8 cellular contexts compared by ENCODE assay signal in the genomic region with DNA sequence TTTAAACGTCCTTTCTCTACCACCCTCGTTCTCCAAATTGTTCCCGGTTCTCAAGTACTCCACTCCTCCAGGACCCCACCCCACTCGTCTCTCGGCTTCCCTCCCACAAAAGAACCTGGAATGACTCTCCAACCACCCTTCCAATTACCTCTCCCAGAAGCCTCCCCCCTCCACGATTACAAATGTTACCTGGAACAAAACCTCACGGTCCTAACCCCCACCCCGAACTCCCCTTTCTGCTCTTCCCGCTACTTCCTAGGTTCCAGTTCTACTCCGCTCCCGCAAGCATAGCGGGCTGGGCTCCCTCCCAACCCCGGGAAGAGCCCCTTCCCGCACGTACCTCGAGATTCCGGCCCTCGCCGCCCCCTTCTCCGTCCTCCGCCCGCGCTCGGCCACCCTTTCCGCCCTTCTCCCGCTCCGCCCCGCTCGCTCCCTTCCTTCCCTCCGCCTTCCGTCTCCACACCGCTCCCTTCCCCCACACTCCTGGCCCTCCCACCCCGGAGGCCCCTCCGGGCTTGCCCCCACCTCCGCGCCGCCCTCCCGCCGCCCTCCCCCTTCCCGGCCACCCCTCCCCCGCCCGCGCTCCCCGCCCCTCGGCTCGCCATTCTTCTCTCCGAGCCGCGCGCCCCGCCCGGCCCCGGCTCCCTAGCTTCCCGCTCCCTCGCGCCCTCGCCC. TPM values are rescaled to one million over a fixed set of nuclear protein-coding genes. Genes with fewer than 3 reads are reported as not detected.
DNase-seq lines count a peak whose midpoint lies in the region; ATAC-seq lines count a peak whose summit lies in the region.

No MANE protein-coding gene starts in this region.

- H3K4me3 ChIP-seq in mesenchymal stem cell (ENCODE audit: insufficient read depth in 1 of 2, low read depth in 1 of 2, low read length in 2 of 2): peak overlapping the region; percentile 99

- POLR2A ChIA-PET in activated CD4-positive, alpha-beta memory T cell treated with anti-CD3 and anti-CD28 coated beads for 36 hours (lab: Charles Lee): interaction anchor here (1.0 to 4.3 kb wide), 3 partner anchors 35 to 180 kb away, joined by 3 to 31 read pairs (median 8); partner anchors contain the start of gene SNTB2

- peak overlapping the region; percentile 96 for H2BK5ac ChIP-seq in mesenchymal stem cell (ENCODE audit: low read depth, low read length, poor library complexity, severe bottlenecking)

- H3K23ac ChIP-seq in mesenchymal stem cell (ENCODE audit: low read length in 2 of 2): peak overlapping the region in 1 of 2 experiments; percentile 100

- no peaks in the 10 kb centered on the region for H3K27me3 ChIP-seq in mesenchymal stem cell (ENCODE audit: control insufficient read depth in 1 of 2, insufficient read depth in 1 of 2, low read length in 2 of 2)

- H3K18ac ChIP-seq in mesenchymal stem cell (ENCODE audit: low read depth in 1 of 2, low read length in 2 of 2): peak overlapping the region; percentile 100

- no peaks in the 10 kb centered on the region for H3K79me1 ChIP-seq in mesenchymal stem cell (replicated peaks; ENCODE audit: low read length, poor library complexity, severe bottlenecking)

- H3K27ac ChIP-seq in mesenchymal stem cell (ENCODE audit: low read length, poor library complexity, severe bottlenecking): peak overlapping the region; percentile 98

- H2AFZ ChIP-seq in mesenchymal stem cell (ENCODE audit: low read depth, low read length): peak overlapping the region; percentile 95

- H3K4me3 Mint-ChIP-seq in activated CD4-positive, alpha-beta memory T cell treated with anti-CD3 and anti-CD28 coated beads for 36 hours: peak overlapping the region; percentile 97

- H3K27ac Mint-ChIP-seq in activated CD4-positive, alpha-beta memory T cell treated with anti-CD3 and anti-CD28 coated beads for 36 hours: peak overlapping the region; percentile 91

- peak overlapping the region; percentile 100 for H4K8ac ChIP-seq in mesenchymal stem cell (ENCODE audit: low read length)

- peak overlapping the region; percentile 94 to 97 for H3K4ac ChIP-seq in mesenchymal stem cell (ENCODE audit: low read depth in 1 of 2, low read length in 2 of 2)

- H3K9ac ChIP-seq in mesenchymal stem cell (ENCODE audit: low read length): peak overlapping the region; percentile 99

- peaks cover 25% of the 10 kb centered on the region for H3K36me3 Mint-ChIP-seq in activated CD4-positive, alpha-beta memory T cell treated with anti-CD3 and anti-CD28 coated beads for 36 hours

- no peaks in the 10 kb centered on the region for H3K27me3 Mint-ChIP-seq in activated CD4-positive, alpha-beta memory T cell treated with anti-CD3 and anti-CD28 coated beads for 36 hours

- WGBS in mesenchymal stem cell: under 1% methylated on average over 39 of the region's 57 CpGs

- H3K4me2 ChIP-seq in mesenchymal stem cell (ENCODE audit: low read length, poor library complexity, severe bottlenecking): peak overlapping the region; percentile 66

- H3K36me3 ChIP-seq in mesenchymal stem cell (ENCODE audit: control insufficient read depth in 1 of 2, insufficient read depth in 2 of 2, low read depth in 1 of 2, low read length in 2 of 2): peaks cover 5 to 25% of the 10 kb centered on the region in 2 experiments

- H2BK120ac ChIP-seq in mesenchymal stem cell (ENCODE audit: low read depth, low read length): peak overlapping the region; percentile 100

- peak overlapping the region in 1 of 2 experiments; percentile 42 for H2BK12ac ChIP-seq in mesenchymal stem cell (ENCODE audit: low read length in 2 of 2)

- H3K14ac ChIP-seq in mesenchymal stem cell (ENCODE audit: low read length in 2 of 2): peak overlapping the region; percentile 97 to 99

- peak overlapping the region; percentile 100 for H4K91ac ChIP-seq in mesenchymal stem cell (ENCODE audit: low read length)

- peak overlapping the region; percentile 99 for H2AK5ac ChIP-seq in mesenchymal stem cell (ENCODE audit: low read length, severe bottlenecking)

- H2BK15ac ChIP-seq in mesenchymal stem cell (ENCODE audit: low read depth, poor library complexity, severe bottlenecking): peak overlapping the region; percentile 97

- CTCF ChIA-PET in activated CD4-positive, alpha-beta memory T cell treated with anti-CD3 and anti-CD28 coated beads for 36 hours (lab: Charles Lee): interaction anchor here (4.0 kb wide), 1 partner anchor 8 kb away, joined by 22 read pairs; no protein-coding TSS in a partner anchor

- DNase-seq in A172 (ENCODE audit: low spot score) (peak; percentile 65), NCI-H526 (lab: John Stamatoyannopoulos, UW) (peak; percentile 9 to 80), mesenchymal stem cell (peak; percentile 89)
- peak; percentile 86 for DNase-seq in activated CD4-positive, alpha-beta memory T cell treated with anti-CD3 and anti-CD28 coated beads for 36 hours
- peak; percentile 62 for DNase-seq in effector CD8-positive, alpha-beta T cell (lab: John Stamatoyannopoulos, UW)
- DNase-seq in stimulated activated CD8-positive, alpha-beta memory T cell treated with anti-CD3 and anti-CD28 coated beads, Interleukin-12 subunit alpha, Interleukin-12 subunit beta, amount 100 ng/mL, for 24 hours (ENCODE audit: extremely low read depth): peak; percentile 59

- H3K9me3 ChIP-seq in mesenchymal stem cell (ENCODE audit: control insufficient read depth, low read length): no peaks in the 10 kb centered on the region

- peaks cover 62% of the 10 kb centered on the region for H3K4me1 Mint-ChIP-seq in activated CD4-positive, alpha-beta memory T cell treated with anti-CD3 and anti-CD28 coated beads for 36 hours (ENCODE audit: low read depth)

- H3K4me1 ChIP-seq in mesenchymal stem cell (ENCODE audit: control insufficient read depth, insufficient read depth, low read depth, low read length): peaks cover 2% of the 10 kb centered on the region

- intact Hi-C loops in activated CD4-positive, alpha-beta memory T cell treated with anti-CD3 and anti-CD28 coated beads for 36 hours (cut with micrococcal nuclease): loop anchor here (2.0 to 5.0 kb wide), 2 partner anchors 285 to 605 kb away; no protein-coding TSS in a partner anchor

- ATAC-seq in GM18519 (IDR thresholded peaks at IDR 0.05; ENCODE audit: low FRiP score, unreplicated experiment) (peak; percentile 25), HG03139 (IDR thresholded peaks at IDR 0.05; ENCODE audit: unreplicated experiment) (peak; percentile 30)

- no peaks in the 10 kb centered on the region for H3K9me3 Mint-ChIP-seq in activated CD4-positive, alpha-beta memory T cell treated with anti-CD3 and anti-CD28 coated beads for 36 hours

RNA-seq across cellular contexts. Expression of gene CHTF8, which starts 0.5 kb away (rescaled TPM):
- 30.5 and 36.0 TPM in 2 replicates for total RNA-seq in A172 (2014; rRNA removed; shearing (Covaris generic))
- total RNA-seq in activated CD4-positive, alpha-beta memory T cell treated with anti-CD3 and anti-CD28 coated beads for 36 hours: 100 to 1,000 TPM; 120 to 132 TPM
- polyA plus RNA-seq in mesenchymal stem cell (2013, experiment 1 of 2): 68.6 TPM
- 67.4 TPM for polyA plus RNA-seq in mesenchymal stem cell (2013, experiment 2 of 2)

RNA-seq across cellular contexts. Expression of gene UTP4, which starts 0.6 kb away (rescaled TPM):
- 28.0 and 30.9 TPM in 2 replicates for total RNA-seq in A172 (2014; rRNA removed; shearing (Covaris generic))
- total RNA-seq in activated CD4-positive, alpha-beta memory T cell treated with anti-CD3 and anti-CD28 coated beads for 36 hours: 100 to 1,000 TPM; 104 to 106 TPM
- polyA plus RNA-seq in mesenchymal stem cell (2013, experiment 1 of 2): 27.9 TPM
- polyA plus RNA-seq in mesenchymal stem cell (2013, experiment 2 of 2): 27.8 TPM

RNA-seq across cellular contexts. Expression of gene HAS3, which starts 26.4 kb away (rescaled TPM):
- total RNA-seq in A172 (2014; rRNA removed; shearing (Covaris generic)): 0.31 and 0.38 TPM in 2 replicates
- under 1 TPM; 0.10 to 0.21 TPM for total RNA-seq in activated CD4-positive, alpha-beta memory T cell treated with anti-CD3 and anti-CD28 coated beads for 36 hours
- polyA plus RNA-seq in mesenchymal stem cell (2013, experiment 1 of 2): 0.06 TPM
- polyA plus RNA-seq in mesenchymal stem cell (2013, experiment 2 of 2): 0.10 TPM

RNA-seq across cellular contexts. Expression of gene SNTB2, which starts 55.1 kb away (rescaled TPM):
- total RNA-seq in A172 (2014; rRNA removed; shearing (Covaris generic)): 25.4 and 43.8 TPM in 2 replicates
- 10 to 100 TPM; 19.8 to 20.1 TPM for total RNA-seq in activated CD4-positive, alpha-beta memory T cell treated with anti-CD3 and anti-CD28 coated beads for 36 hours
- 8.5 TPM for polyA plus RNA-seq in mesenchymal stem cell (2013, experiment 1 of 2)
- polyA plus RNA-seq in mesenchymal stem cell (2013, experiment 2 of 2): 8.2 TPM

Comparison
In these comparisons a context has a peak if more than half of its experiments do, and no peak if none do; other contexts are left out.
1. Peak in every context shown above with its lines: DNase-seq, ATAC-seq, H3K4me3 ChIP-seq and H3K27ac ChIP-seq.